ENCODE assay signal across 8 cellular contexts in the genomic region with DNA sequence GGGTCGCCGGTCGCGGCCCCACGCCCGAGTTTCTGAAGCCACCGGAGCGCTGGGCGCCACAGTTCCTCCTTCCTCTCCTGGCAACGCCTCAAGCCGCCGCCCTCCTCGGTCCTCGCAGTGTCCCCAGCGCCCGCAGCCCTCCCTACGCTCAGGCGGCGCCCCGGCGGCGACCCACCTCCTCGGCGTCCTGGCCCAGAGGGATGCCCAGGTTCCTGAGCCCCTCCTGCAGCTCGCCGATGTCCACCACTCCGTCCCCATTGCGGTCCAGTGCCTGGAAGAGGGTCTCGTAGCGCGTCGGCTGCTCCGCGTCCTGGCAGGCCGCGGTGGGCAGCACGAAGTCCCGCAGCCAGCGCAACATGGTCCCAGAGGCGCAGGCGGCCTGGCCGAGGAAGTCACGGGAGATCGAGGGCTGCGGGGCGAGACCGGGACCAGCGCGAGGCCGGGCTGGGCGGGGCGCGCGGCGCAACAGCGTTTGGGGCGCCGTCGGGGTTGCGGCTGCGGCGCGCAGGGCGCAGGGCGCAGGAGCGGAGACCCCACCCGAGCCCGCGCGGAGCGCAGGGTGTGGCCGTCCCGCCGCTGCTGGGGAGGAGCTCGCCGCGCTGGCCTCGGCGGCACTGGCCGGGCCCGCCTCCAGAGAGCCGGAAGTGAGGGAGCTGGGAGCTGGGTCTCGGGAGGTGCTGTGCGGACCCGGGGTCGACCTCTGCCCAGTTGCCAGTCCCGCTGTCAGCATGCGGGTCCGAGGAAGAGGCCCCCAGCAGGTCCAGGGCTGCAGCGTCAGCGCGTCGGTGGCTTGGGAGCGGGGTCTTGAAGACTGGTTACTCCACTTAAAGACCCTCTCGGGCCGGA. TPM values are rescaled to one million over a fixed set of nuclear protein-coding genes. Genes with fewer than 3 reads are reported as not detected.
A peak's percentile ranks its signal among the peaks of the same experiment; 100 is the strongest.
DNase-seq lines count a peak whose midpoint lies in the region; ATAC-seq and TF ChIP-seq lines count a peak whose summit lies in the region.

A gene (minus strand): TSS at position 563 of the 846 bp plus-strand sequence. CDS start 205 bp downstream, at position 358.

- in situ Hi-C loops in astrocyte of the cerebellum (cut with HindIII; ENCODE audit: low sequenced_read_pairs) = no loop called here

- TF ChIP-seq RAD21 in HCT116 (IDR thresholded peaks at IDR 0.05; ENCODE audit: low read depth) = no peak

- no TSS peak for BruUV-seq in HCT116 (replicated peaks; lab: Mats Ljungman, UMichigan)

- H3K36me3 ChIP-seq in HCT116 (ENCODE audit: control insufficient read depth in 1 of 2, insufficient read depth in 2 of 2, low read length in 2 of 2) = 0 out of 4 replicates have a peak, but pooled peaks cover 0 to 4% of the 10 kb centered on the region in 2 experiments

- ATAC-seq in HCT116 = peak; percentile 93
- no peak for ATAC-seq in GM18870 (IDR thresholded peaks at IDR 0.05; ENCODE audit: unreplicated experiment)

- DNase-seq in GM04503 (ENCODE audit: low read depth) (peak; percentile 21), HCT116 (ENCODE audit: low read depth, low spot score) (peak; percentile 29), NCI-H1092 (lab: John Stamatoyannopoulos, UW) (peak; percentile 19), T-helper 22 cell (ENCODE audit: low read depth) (peak; percentile 63), astrocyte of the cerebellum (ENCODE audit: low read depth) (no peak), hepatic stellate cell (ENCODE audit: low spot score) (peak; percentile 75), retina (peak; percentile 93)

- intact Hi-C loops in HCT116 (cut with micrococcal nuclease) = no loop called here

- peak within 1 kb of the TSS; percentile 92 for H3K27ac ChIP-seq in HCT116 (ENCODE audit: low read depth, low read length)

- H2AFZ ChIP-seq in HCT116 (ENCODE audit: low read depth, low read length, poor library complexity, severe bottlenecking) = peak within 1 kb of the TSS; percentile 47

- no peaks in the 10 kb centered on the region for H3K9me3 ChIP-seq in HCT116 (ENCODE audit: control insufficient read depth in 1 of 2, insufficient read depth in 1 of 2, low read depth in 1 of 2, low read length in 2 of 2)

- no peak for TF ChIP-seq CTCF in HCT116 (IDR thresholded peaks at IDR 0.05 in 2 of 3, conservative IDR thresholded peaks at IDR 0.05 in 1 of 3; ENCODE audit: borderline replicate concordance in 1 of 3, insufficient read depth in 1 of 3, low read depth in 2 of 3, low read length in 2 of 3)
- TF ChIP-seq CTCF in astrocyte of the cerebellum (IDR thresholded peaks at IDR 0.05; ENCODE audit: low read depth, low read length, missing control alignments) = no peak

- peaks cover 47% of the 10 kb centered on the region for H3K79me2 ChIP-seq in HCT116 (ENCODE audit: insufficient read depth, low read length)

- CTCF ChIA-PET in HCT116 (lab: Charles Lee) = interaction anchor here (0.8 to 1.6 kb wide), 6 partner anchors 9 to 443 kb away, joined by 3 to 4 read pairs (median 4); a partner anchor contains a TSS

- RAD21 ChIA-PET in HCT116 (lab: Charles Lee; ENCODE audit: low non-redundant PET in 1 of 2, low total read pairs in 2 of 2, uncharacterized antibody in 2 of 2, unreplicated experiment in 2 of 2) = no interaction called here

- H3K4me1 ChIP-seq in HCT116 (ENCODE audit: control insufficient read depth in 1 of 2, insufficient read depth in 2 of 2, low read length in 2 of 2) = peaks cover 9 to 24% of the 10 kb centered on the region in 2 experiments; a peak in 3 of 4 replicates

- peak; percentile 70 for TF ChIP-seq POLR2A in HCT116 (IDR thresholded peaks at IDR 0.05; ENCODE audit: borderline replicate concordance, extremely low read depth, insufficient read depth, insufficient read length)

- no peaks in the 10 kb centered on the region for H3K27me3 ChIP-seq in HCT116 (ENCODE audit: insufficient read depth, low read length)

- peak within 1 kb of the TSS; percentile 75 to 92 for H3K4me3 ChIP-seq in HCT116 (replicated peaks in 1 of 2; ENCODE audit: low read depth in 1 of 2, low read length in 2 of 2)
- peak within 1 kb of the TSS; percentile 92 for H3K4me3 ChIP-seq in astrocyte of the cerebellum (ENCODE audit: low read depth, low read length)

- POLR2A ChIA-PET in HCT116 (lab: Charles Lee) = interaction anchor here (0.8 to 1.6 kb wide), 2 partner anchors 10 to 14 kb away, joined by 3 to 9 read pairs; no protein-coding TSS in a partner anchor

- no peaks in the 10 kb centered on the region for H4K20me1 ChIP-seq in HCT116 (ENCODE audit: insufficient read depth)

- H3K9me2 ChIP-seq in HCT116 (ENCODE audit: insufficient read depth) = no peaks in the 10 kb centered on the region

- H3K4me2 ChIP-seq in HCT116 (ENCODE audit: low read length) = peak within 1 kb of the TSS; percentile 97

- H3K9ac ChIP-seq in HCT116 (ENCODE audit: low read length) = peak within 1 kb of the TSS; percentile 81

TF ChIP-seq in HCT116, 20 proteins besides CTCF, POLR2A, EP300 and RAD21:
- no peak for TF ChIP-seq CEBPB (IDR thresholded peaks at IDR 0.05; ENCODE audit: low read depth)
- TF ChIP-seq ELF1 (IDR thresholded peaks at IDR 0.05; ENCODE audit: borderline replicate concordance, low read depth) = peak; percentile 36; the same call in 1 of the 2 replicates
- TF ChIP-seq, protein P1, sequence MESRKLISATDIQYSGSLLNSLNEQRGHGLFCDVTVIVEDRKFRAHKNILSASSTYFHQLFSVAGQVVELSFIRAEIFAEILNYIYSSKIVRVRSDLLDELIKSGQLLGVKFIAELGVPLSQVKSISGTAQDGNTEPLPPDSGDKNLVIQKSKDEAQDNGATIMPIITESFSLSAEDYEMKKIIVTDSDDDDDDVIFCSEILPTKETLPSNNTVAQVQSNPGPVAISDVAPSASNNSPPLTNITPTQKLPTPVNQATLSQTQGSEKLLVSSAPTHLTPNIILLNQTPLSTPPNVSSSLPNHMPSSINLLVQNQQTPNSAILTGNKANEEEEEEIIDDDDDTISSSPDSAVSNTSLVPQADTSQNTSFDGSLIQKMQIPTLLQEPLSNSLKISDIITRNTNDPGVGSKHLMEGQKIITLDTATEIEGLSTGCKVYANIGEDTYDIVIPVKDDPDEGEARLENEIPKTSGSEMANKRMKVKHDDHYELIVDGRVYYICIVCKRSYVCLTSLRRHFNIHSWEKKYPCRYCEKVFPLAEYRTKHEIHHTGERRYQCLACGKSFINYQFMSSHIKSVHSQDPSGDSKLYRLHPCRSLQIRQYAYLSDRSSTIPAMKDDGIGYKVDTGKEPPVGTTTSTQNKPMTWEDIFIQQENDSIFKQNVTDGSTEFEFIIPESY (IDR thresholded peaks at IDR 0.05; ENCODE audit: extremely low read depth, insufficient replicate concordance, low read length) = no peak
- TF ChIP-seq ZNF274 (IDR thresholded peaks at IDR 0.05; ENCODE audit: low read depth, low read length) = no peak
- TF ChIP-seq, protein P2, sequence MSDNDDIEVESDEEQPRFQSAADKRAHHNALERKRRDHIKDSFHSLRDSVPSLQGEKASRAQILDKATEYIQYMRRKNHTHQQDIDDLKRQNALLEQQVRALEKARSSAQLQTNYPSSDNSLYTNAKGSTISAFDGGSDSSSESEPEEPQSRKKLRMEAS (IDR thresholded peaks at IDR 0.05) = peak; percentile 6; the same call in 1 of the 2 replicates
- no peak for TF ChIP-seq EZH2 (IDR thresholded peaks at IDR 0.05)
- no peak for TF ChIP-seq EGR1 (IDR thresholded peaks at IDR 0.05; ENCODE audit: low read depth)
- TF ChIP-seq FOSL1 (IDR thresholded peaks at IDR 0.05; ENCODE audit: low read depth) = no peak
- TF ChIP-seq ZFX (IDR thresholded peaks at IDR 0.05) = peak; percentile 81
- TF ChIP-seq SP1 (IDR thresholded peaks at IDR 0.05; ENCODE audit: low read depth) = no peak
- TF ChIP-seq, protein P3, sequence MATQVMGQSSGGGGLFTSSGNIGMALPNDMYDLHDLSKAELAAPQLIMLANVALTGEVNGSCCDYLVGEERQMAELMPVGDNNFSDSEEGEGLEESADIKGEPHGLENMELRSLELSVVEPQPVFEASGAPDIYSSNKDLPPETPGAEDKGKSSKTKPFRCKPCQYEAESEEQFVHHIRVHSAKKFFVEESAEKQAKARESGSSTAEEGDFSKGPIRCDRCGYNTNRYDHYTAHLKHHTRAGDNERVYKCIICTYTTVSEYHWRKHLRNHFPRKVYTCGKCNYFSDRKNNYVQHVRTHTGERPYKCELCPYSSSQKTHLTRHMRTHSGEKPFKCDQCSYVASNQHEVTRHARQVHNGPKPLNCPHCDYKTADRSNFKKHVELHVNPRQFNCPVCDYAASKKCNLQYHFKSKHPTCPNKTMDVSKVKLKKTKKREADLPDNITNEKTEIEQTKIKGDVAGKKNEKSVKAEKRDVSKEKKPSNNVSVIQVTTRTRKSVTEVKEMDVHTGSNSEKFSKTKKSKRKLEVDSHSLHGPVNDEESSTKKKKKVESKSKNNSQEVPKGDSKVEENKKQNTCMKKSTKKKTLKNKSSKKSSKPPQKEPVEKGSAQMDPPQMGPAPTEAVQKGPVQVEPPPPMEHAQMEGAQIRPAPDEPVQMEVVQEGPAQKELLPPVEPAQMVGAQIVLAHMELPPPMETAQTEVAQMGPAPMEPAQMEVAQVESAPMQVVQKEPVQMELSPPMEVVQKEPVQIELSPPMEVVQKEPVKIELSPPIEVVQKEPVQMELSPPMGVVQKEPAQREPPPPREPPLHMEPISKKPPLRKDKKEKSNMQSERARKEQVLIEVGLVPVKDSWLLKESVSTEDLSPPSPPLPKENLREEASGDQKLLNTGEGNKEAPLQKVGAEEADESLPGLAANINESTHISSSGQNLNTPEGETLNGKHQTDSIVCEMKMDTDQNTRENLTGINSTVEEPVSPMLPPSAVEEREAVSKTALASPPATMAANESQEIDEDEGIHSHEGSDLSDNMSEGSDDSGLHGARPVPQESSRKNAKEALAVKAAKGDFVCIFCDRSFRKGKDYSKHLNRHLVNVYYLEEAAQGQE (IDR thresholded peaks at IDR 0.05; ENCODE audit: low read depth) = no peak
- no peak for TF ChIP-seq SRF (IDR thresholded peaks at IDR 0.05; ENCODE audit: low read depth)
- TF ChIP-seq POLR2AphosphoS5 (IDR thresholded peaks at IDR 0.05; ENCODE audit: low read depth, low read length) = peak; percentile 73
- no peak for TF ChIP-seq EZH2phosphoT487 (IDR thresholded peaks at IDR 0.05; ENCODE audit: borderline replicate concordance)
- TF ChIP-seq, protein P4, sequence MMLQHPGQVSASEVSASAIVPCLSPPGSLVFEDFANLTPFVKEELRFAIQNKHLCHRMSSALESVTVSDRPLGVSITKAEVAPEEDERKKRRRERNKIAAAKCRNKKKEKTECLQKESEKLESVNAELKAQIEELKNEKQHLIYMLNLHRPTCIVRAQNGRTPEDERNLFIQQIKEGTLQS (IDR thresholded peaks at IDR 0.05) = no peak
TF ChIP-seq in HCT116: peak in this region for 4.

RNA-seq across cellular contexts. Expression of the gene that starts here (rescaled TPM):
- total RNA-seq in HCT116 (2021; ENCODE audit: unreplicated experiment) = 23.6 TPM
- 7.5 and 9.6 TPM in 2 replicates for polyA plus RNA-seq in HCT116 (2012)
